ENCODE assay signal across 30 cellular contexts in the genomic region with DNA sequence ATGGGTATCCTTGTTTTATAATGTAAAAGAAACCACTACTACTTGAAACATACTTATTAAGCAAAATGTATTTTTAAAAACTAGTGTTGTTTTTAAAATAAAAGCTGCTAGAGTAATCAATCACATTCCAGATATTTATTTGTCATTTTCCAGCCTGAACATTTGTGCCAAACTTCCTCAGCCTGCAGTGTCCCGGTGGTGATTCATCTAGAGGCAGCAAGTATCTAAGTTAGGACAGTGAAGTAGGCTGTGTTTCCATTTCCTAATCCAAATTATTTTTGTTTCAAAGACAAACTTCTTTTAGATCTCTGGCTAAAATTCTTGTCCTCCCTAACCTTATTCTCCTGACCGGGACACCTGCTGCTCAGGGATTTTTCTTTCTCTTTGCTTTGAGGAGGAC. TPM values are rescaled to one million over a fixed set of nuclear protein-coding genes. Genes with fewer than 3 reads are reported as not detected.
"Had no signal": no experiment of that assay in that cellular context is flagged by ENCODE, and none has a peak within 500 bp of the region (broad histone marks: within the 10 kb centered on the region; RNA-seq: fewer than 3 reads in every experiment).

No MANE protein-coding gene starts in this region.

- H3K4me3 ChIP-seq: colonic mucosa, heart right ventricle, mucosa of descending colon, neural progenitor cell, prostate gland, right atrium auricular region, tibial nerve, vagina had no signal

- H3K27ac ChIP-seq: brain microvascular endothelial cell, colonic mucosa, heart right ventricle, neural progenitor cell, prostate gland, right atrium auricular region, tibial nerve, vagina had no signal

- H3K9me3 Mint-ChIP-seq: activated CD4-positive, alpha-beta T cell treated with anti-CD3 and anti-CD28 coated beads, Interleukin-2, amount 10 ng/mL, durations not matched to agents 7 days and 5 days; activated naive CD4-positive, alpha-beta T cell treated with anti-CD3 and anti-CD28 coated beads, Interleukin-2, amount 10 ng/mL, durations not matched to agents 7 days and 5 days; activated naive CD8-positive, alpha-beta T cell treated with anti-CD3 and anti-CD28 coated beads, Interleukin-2, amount 50 U/mL, for 24 hours; central memory CD8-positive, alpha-beta T cell; endodermal cell; immature natural killer cell; naive thymus-derived CD4-positive, alpha-beta T cell; neural progenitor cell had no signal

- DNase-seq: activated CD4-positive, alpha-beta T cell treated with anti-CD3 and anti-CD28 coated beads, Interleukin-2, amount 10 ng/mL, durations not matched to agents 7 days and 5 days; activated CD8-positive, alpha-beta memory T cell treated with anti-CD3 and anti-CD28 coated beads, Interleukin-2, amount 50 U/mL, for 48 hours; activated effector memory CD4-positive, alpha-beta T cell treated with Interleukin-2 at 50 U/mL for 16 hours; activated naive CD4-positive, alpha-beta T cell treated with anti-CD3 and anti-CD28 coated beads, Interleukin-2, amount 10 ng/mL, durations not matched to agents 7 days and 5 days; activated naive CD8-positive, alpha-beta T cell treated with anti-CD3 and anti-CD28 coated beads, Interleukin-2, amount 50 U/mL, for 24 hours; activated T-cell treated with anti-CD3 and anti-CD28 coated beads, Interleukin-2, amount 50 U/mL, for 48 hours; anterior cingulate cortex; brain microvascular endothelial cell; colonic mucosa; endodermal cell; heart right ventricle; immature natural killer cell; kidney glomerular epithelial cell; mesenchymal stem cell; mucosa of descending colon; naive thymus-derived CD4-positive, alpha-beta T cell; stimulated activated CD4-positive, alpha-beta T cell treated with anti-CD3 and anti-CD28 coated beads, Interleukin-2, amount 100 ng/mL, for 24 hours; stimulated activated naive CD4-positive, alpha-beta T cell treated with Interleukin-2 at 50 U/mL for 16 hours; T1000 had no signal

- ATAC-seq: activated CD4-positive, CD25-positive, alpha-beta regulatory T cell treated with anti-CD3 and anti-CD28 coated beads, Interleukin-2, amount 50 U/mL, for 24 hours; activated naive CD8-positive, alpha-beta T cell treated with anti-CD3 and anti-CD28 coated beads, Interleukin-2, amount 50 U/mL, for 24 hours; heart right ventricle; mucosa of descending colon; naive thymus-derived CD4-positive, alpha-beta T cell had no signal

- H3K9me3 ChIP-seq: colonic mucosa, heart right ventricle, mucosa of descending colon, prostate gland, right atrium auricular region, tibial nerve, vagina had no signal

- H3K4me1 ChIP-seq: colonic mucosa, heart right ventricle, neural progenitor cell, prostate gland, right atrium auricular region, tibial nerve, vagina had no signal

- H3K4me2 ChIP-seq: neural progenitor cell had no signal

- H2AFZ ChIP-seq: neural progenitor cell had no signal

- H3K36me3 Mint-ChIP-seq: activated naive CD4-positive, alpha-beta T cell treated with anti-CD3 and anti-CD28 coated beads, Interleukin-2, amount 10 ng/mL, durations not matched to agents 7 days and 5 days; immature natural killer cell; naive thymus-derived CD4-positive, alpha-beta T cell; neural progenitor cell had no signal

- H3K9ac ChIP-seq: neural progenitor cell had no signal

- H3K4me3 Mint-ChIP-seq: activated CD4-positive, alpha-beta T cell treated with anti-CD3 and anti-CD28 coated beads, Interleukin-2, amount 10 ng/mL, durations not matched to agents 7 days and 5 days; activated naive CD4-positive, alpha-beta T cell treated with anti-CD3 and anti-CD28 coated beads, Interleukin-2, amount 10 ng/mL, durations not matched to agents 7 days and 5 days; activated naive CD8-positive, alpha-beta T cell treated with anti-CD3 and anti-CD28 coated beads, Interleukin-2, amount 50 U/mL, for 24 hours; central memory CD8-positive, alpha-beta T cell; endodermal cell; immature natural killer cell; naive thymus-derived CD4-positive, alpha-beta T cell; neural progenitor cell had no signal

- H3K4me1 Mint-ChIP-seq: activated naive CD4-positive, alpha-beta T cell treated with anti-CD3 and anti-CD28 coated beads, Interleukin-2, amount 10 ng/mL, durations not matched to agents 7 days and 5 days; central memory CD8-positive, alpha-beta T cell; endodermal cell; immature natural killer cell had no signal

- H3K36me3 ChIP-seq: colonic mucosa, neural progenitor cell, prostate gland, right atrium auricular region, tibial nerve, vagina had no signal

- H3K27me3 ChIP-seq: brain microvascular endothelial cell, colonic mucosa, heart right ventricle, neural progenitor cell, right atrium auricular region, tibial nerve, vagina had no signal

- H3K27ac Mint-ChIP-seq: activated CD4-positive, alpha-beta T cell treated with anti-CD3 and anti-CD28 coated beads, Interleukin-2, amount 10 ng/mL, durations not matched to agents 7 days and 5 days; activated naive CD4-positive, alpha-beta T cell treated with anti-CD3 and anti-CD28 coated beads, Interleukin-2, amount 10 ng/mL, durations not matched to agents 7 days and 5 days; activated naive CD8-positive, alpha-beta T cell treated with anti-CD3 and anti-CD28 coated beads, Interleukin-2, amount 50 U/mL, for 24 hours; endodermal cell; immature natural killer cell; naive thymus-derived CD4-positive, alpha-beta T cell; neural progenitor cell had no signal

RNA-seq across cellular contexts. Expression of gene GCG, which starts 12.8 kb away (rescaled TPM):
- total RNA-seq: activated CD4-positive, alpha-beta T cell treated with anti-CD3 and anti-CD28 coated beads, Interleukin-2, amount 10 ng/mL, durations not matched to agents 7 days and 5 days; endodermal cell; epithelial cell of proximal tubule; heart right ventricle; liver; naive thymus-derived CD4-positive, alpha-beta T cell; osteoblast; right atrium auricular region; subcutaneous adipose tissue; vagina had no signal
- polyA plus RNA-seq: immature natural killer cell; liver; naive thymus-derived CD4-positive, alpha-beta T cell had no signal
